In the genomic region with DNA sequence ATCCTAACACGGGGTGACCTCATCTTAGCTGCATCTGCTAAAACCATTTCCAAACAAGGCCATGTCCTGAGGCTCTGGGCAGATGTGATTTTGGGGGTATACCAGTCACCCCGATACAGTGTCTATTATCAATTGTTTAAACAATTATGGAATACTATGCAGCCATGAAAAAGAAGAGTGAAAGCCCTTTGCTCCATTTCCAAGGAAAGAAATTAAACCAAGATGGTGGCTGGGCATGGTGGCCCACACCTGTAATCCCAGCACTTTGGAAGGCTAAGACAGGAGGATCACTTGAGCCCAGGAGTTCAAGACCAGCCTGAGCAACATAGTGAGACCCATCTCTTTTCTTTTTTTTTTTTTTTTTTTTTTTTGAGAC, we compare ENCODE assay signal across 16 cellular contexts. TPM values are rescaled to one million over a fixed set of nuclear protein-coding genes. Genes with fewer than 3 reads are reported as not detected.
DNase-seq lines count a peak whose midpoint lies in the region; ATAC-seq, FAIRE-seq and TF ChIP-seq lines count a peak whose summit lies in the region.
"Had no signal": no experiment of that assay in that cellular context is flagged by ENCODE, and none has a peak within 500 bp of the region (broad histone marks: within the 10 kb centered on the region; RNA-seq: fewer than 3 reads in every experiment).

No MANE protein-coding gene starts in this region.

- no peak for TF ChIP-seq CTCF in A549 (IDR thresholded peaks at IDR 0.05)
- no peak for TF ChIP-seq CTCF in GM23338 (conservative IDR thresholded peaks at IDR 0.05; ENCODE audit: low read depth in 2 of 2)
- no peak for TF ChIP-seq CTCF in GM12878 (IDR thresholded peaks at IDR 0.05 in 2 of 3, conservative IDR thresholded peaks at IDR 0.05 in 1 of 3; ENCODE audit: control insufficient read depth in 2 of 3, extremely low read depth in 1 of 3, insufficient read depth in 1 of 3, low read depth in 3 of 3, low read length in 3 of 3)
- no peak for TF ChIP-seq CTCF in neural crest cell (conservative IDR thresholded peaks at IDR 0.05)

- no peak overlapping the region; the same call in 1 of the 2 replicates for H3K27ac Mint-ChIP-seq in GM23338
- H3K27ac Mint-ChIP-seq in neural crest cell (ENCODE audit: unreplicated experiment) = peak overlapping the region; percentile 78

- H3K79me2 ChIP-seq in GM23338 (replicated peaks; ENCODE audit: insufficient read depth) (no peaks in the 10 kb centered on the region), GM12878 (ENCODE audit: control insufficient read depth, insufficient read depth, low read length) (no peaks in the 10 kb centered on the region)

- H3K4me3 Mint-ChIP-seq in GM23338 (no peak overlapping the region; the same call in 2 of the 3 replicates), neural crest cell (no peak overlapping the region)
- H3K4me3 Mint-ChIP-seq: CD4-positive, alpha-beta memory T cell had no signal

- SMC1A ChIA-PET in GM12878 (lab: Charles Lee; ENCODE audit: uncharacterized antibody, unreplicated experiment) = no interaction called here

- H3K4me3 ChIP-seq in A549 = no peak overlapping the region
- H3K4me3 ChIP-seq in GM23338 = no peak overlapping the region
- H3K4me3 ChIP-seq in GM12878 = no peak overlapping the region
- H3K4me3 ChIP-seq in small intestine (ENCODE audit: low read depth in 1 of 2, low read length in 2 of 2) = no peak overlapping the region
- H3K4me3 ChIP-seq: SJSA1 had no signal

- H3K9me3 Mint-ChIP-seq in GM23338 (0 out of 3 replicates have a peak, but pooled peaks cover 3% of the 10 kb centered on the region), neural crest cell (no peaks in the 10 kb centered on the region)
- H3K9me3 Mint-ChIP-seq: CD4-positive, alpha-beta memory T cell had no signal

- no peak overlapping the region for H3K4me2 ChIP-seq in A549
- no peak overlapping the region for H3K4me2 ChIP-seq in GM23338
- H3K4me2 ChIP-seq in GM12878 (ENCODE audit: control insufficient read depth, insufficient read depth) = no peak overlapping the region

- peaks cover 20% of the 10 kb centered on the region for H3K27me3 Mint-ChIP-seq in GM23338 (ENCODE audit: insufficient read depth, low read depth, poor library complexity)
- H3K27me3 Mint-ChIP-seq in neural crest cell (ENCODE audit: low read depth) = no peaks in the 10 kb centered on the region
- H3K27me3 Mint-ChIP-seq: CD4-positive, alpha-beta memory T cell had no signal

- TF ChIP-seq POLR2A in A549 (IDR thresholded peaks at IDR 0.05; ENCODE audit: low read length) (no peak), GM12878 (IDR thresholded peaks at IDR 0.05; ENCODE audit: low read depth, low read length) (no peak)

- TSS peak; percentile 66 for BruUV-seq in GM12878 (replicated peaks; lab: Mats Ljungman, UMichigan)

- no peak for DNase-seq in A549 (ENCODE audit: low read depth in 1 of 2, low spot score in 1 of 2)
- DNase-seq in GM23338 (ENCODE audit: low spot score) = no peak
- DNase-seq in GM12878 (ENCODE audit: low read depth, low spot score) = no peak
- no peak for DNase-seq in neural crest cell (ENCODE audit: low read depth, low spot score)
- no peak for DNase-seq in AG08396 (ENCODE audit: low spot score)
- DNase-seq in HK-2 (ENCODE audit: unreplicated experiment) = no peak
- DNase-seq in small intestine = no peak
- DNase-seq: BE2C; CD4-positive, alpha-beta memory T cell; DND-41; MM.1S; NCI-H1092 treated with DMSO at 0.1 percent for 48 hours had no signal

- H3K36me3 ChIP-seq in GM23338 (ENCODE audit: insufficient read depth) (no peaks in the 10 kb centered on the region), GM12878 (ENCODE audit: control insufficient read depth in 2 of 2, insufficient read depth in 2 of 2, low read length in 1 of 2) (peaks cover 6 to 8% of the 10 kb centered on the region in 2 experiments), small intestine (ENCODE audit: control insufficient read depth in 2 of 2, insufficient read depth in 2 of 2, low read length in 2 of 2) (peaks cover 4 to 13% of the 10 kb centered on the region in 2 donors)

- TF ChIP-seq EP300 in A549 (IDR thresholded peaks at IDR 0.05) = no peak
- TF ChIP-seq EP300 in GM12878 (IDR thresholded peaks at IDR 0.05; ENCODE audit: borderline replicate concordance in 1 of 2, control insufficient read depth in 1 of 2, low read depth in 2 of 2, low read length in 2 of 2) = no peak

- H3K4me1 Mint-ChIP-seq in GM23338 (peaks cover 10% of the 10 kb centered on the region; the same call in 2 of the 3 replicates), neural crest cell (no peaks in the 10 kb centered on the region)
- H3K4me1 Mint-ChIP-seq: CD4-positive, alpha-beta memory T cell had no signal

- H3F3A ChIP-seq in GM23338 (replicated peaks; ENCODE audit: low read depth) = peaks cover 7% of the 10 kb centered on the region; the same call in 1 of the 2 replicates

- no peaks in the 10 kb centered on the region; the same call in 1 of the 2 replicates for H4K20me1 ChIP-seq in GM23338 (replicated peaks; ENCODE audit: insufficient read depth)
- no peaks in the 10 kb centered on the region for H4K20me1 ChIP-seq in GM12878 (ENCODE audit: control insufficient read depth, insufficient read depth)

- H3K9me3 ChIP-seq in A549 = no peaks in the 10 kb centered on the region
- H3K9me3 ChIP-seq in GM12878 (replicated peaks; ENCODE audit: control insufficient read depth, insufficient read depth, low read length) = no peaks in the 10 kb centered on the region
- no peaks in the 10 kb centered on the region for H3K9me3 ChIP-seq in small intestine (ENCODE audit: control insufficient read depth, low read depth)
- H3K9me3 ChIP-seq: BE2C, SJSA1 had no signal

- no peaks in the 10 kb centered on the region for H3K9me2 ChIP-seq in GM23338 (ENCODE audit: insufficient read depth)

- H3K9ac ChIP-seq in GM12878 (ENCODE audit: control insufficient read depth, insufficient read depth, low read length) = no peak overlapping the region

- H2AFZ ChIP-seq in GM23338 = no peak overlapping the region
- H2AFZ ChIP-seq in GM12878 (ENCODE audit: control insufficient read depth, low read depth, low read length) = no peak overlapping the region

- FAIRE-seq in A549 (lab: Jason Lieb, UNC) = no peak
- FAIRE-seq in GM12878 (lab: Jason Lieb, UNC) = no peak
- no peak for FAIRE-seq in small intestine (lab: Jason Lieb, UNC)
- FAIRE-seq: G401.6 had no signal

- RAD21 ChIA-PET in GM12878 (lab: Charles Lee; ENCODE audit: unreplicated experiment) = no interaction called here

- CTCF ChIA-PET in A549 (lab: Yijun Ruan, JAX) (interaction anchor here (0.6 to 2.8 kb wide), 3 partner anchors 17 to 81 kb away, joined by 3 to 11 read pairs (median 5); a partner anchor contains a TSS), GM12878 (lab: Yijun Ruan, JAX) (interaction anchor here (0.6 kb wide), 1 partner anchor 479 kb away, joined by 3 read pairs; no protein-coding TSS in a partner anchor)

- in situ Hi-C loops in GM12878 (cut with MboI) = no loop called here

- ATAC-seq in A549 = no peak
- no peak for ATAC-seq in GM23338
- no peak for ATAC-seq in GM12878
- no peak for ATAC-seq in GM18861 (IDR thresholded peaks at IDR 0.05; ENCODE audit: unreplicated experiment)

- H3K27me3 ChIP-seq in GM23338 (ENCODE audit: insufficient read depth) (no peaks in the 10 kb centered on the region), GM12878 (replicated peaks in 1 of 2; ENCODE audit: control insufficient read depth in 2 of 2, insufficient read depth in 2 of 2, low read length in 1 of 2) (no peaks in the 10 kb centered on the region), small intestine (ENCODE audit: control insufficient read depth in 2 of 2, insufficient read depth in 2 of 2, low read length in 2 of 2) (no peaks in the 10 kb centered on the region)
- H3K27me3 ChIP-seq: BE2C, SJSA1 had no signal

- H3K4me1 ChIP-seq in A549 (no peaks in the 10 kb centered on the region), GM23338 (ENCODE audit: insufficient read depth) (no peaks in the 10 kb centered on the region), GM12878 (ENCODE audit: control insufficient read depth, insufficient read depth, low read length) (no peaks in the 10 kb centered on the region), small intestine (ENCODE audit: control insufficient read depth in 2 of 2, insufficient read depth in 1 of 2, low read depth in 1 of 2, low read length in 1 of 2) (no peaks in the 10 kb centered on the region)
- H3K4me1 ChIP-seq: BE2C had no signal

- TF ChIP-seq RAD21 in A549 (conservative IDR thresholded peaks at IDR 0.05 in 1 of 2, IDR thresholded peaks at IDR 0.05 in 1 of 2) (no peak), GM12878 (IDR thresholded peaks at IDR 0.05; ENCODE audit: insufficient read depth, low read depth, low read length) (no peak)

- H3K27ac ChIP-seq in A549 = no peak overlapping the region
- no peak overlapping the region for H3K27ac ChIP-seq in GM23338 (ENCODE audit: low read depth)
- H3K27ac ChIP-seq in GM12878 (ENCODE audit: control insufficient read depth, insufficient read depth) = no peak overlapping the region
- no peak overlapping the region for H3K27ac ChIP-seq in small intestine (ENCODE audit: low read depth in 1 of 2, low read length in 1 of 2)
- H3K27ac ChIP-seq: SJSA1 had no signal

- WGBS in A549 (ENCODE audit: missing lambda C conversion rate) = 92% methylated on average over 2 of the region's 2 CpGs
- WGBS in GM12878 (ENCODE audit: insufficient coverage, insufficient replicate concordance, low lambda C conversion rate, missing lambda C conversion rate) = 100% methylated on average over 2 of the region's 2 CpGs
- 90 to 98% (median 92%) methylated on average over 2 of the region's 2 CpGs for WGBS in small intestine, 3 donors

- POLR2A ChIA-PET in A549 (lab: Yijun Ruan, JAX) (no interaction called here), GM12878 (lab: Charles Lee) (interaction anchor here (0.7 kb wide), 1 partner anchor 199 kb away, joined by 3 read pairs; no protein-coding TSS in a partner anchor)

- intact Hi-C loops in GM12878 (cut with micrococcal nuclease; ENCODE audit: unreplicated experiment) = no loop called here

- H3K36me3 Mint-ChIP-seq in GM23338 (ENCODE audit: low read depth) (peaks cover 19% of the 10 kb centered on the region), neural crest cell (ENCODE audit: low read depth) (no peaks in the 10 kb centered on the region)

RNA-seq across cellular contexts. Expression of a gene that starts 0.8 kb away (rescaled TPM):
- polyA plus RNA-seq in A549 (2011; rRNA removed) (not detected in 2 replicates), A549 (2017; fragmentation: RNase III; extraction: RNeasy Plus Mini Kit Qiagen cat#74134 plus additional on column Dnase treatment) (not detected in 3 replicates), GM23338 (2016; fragmentation: Nextera tagmentation; extraction: Ambion mirVana) (0.50 TPM in 1 of 2 replicates, not detected in the other), GM12878 (2011; rRNA removed) (0.18 TPM in 1 of 2 replicates, not detected in the other), GM12878 (2014; fragmentation: Illumina TruSeq; extraction: Trizol) (not detected in 2 replicates), GM12878 (2014; fragmentation: Nextera tagmentation; extraction: Ambion mirVana) (not detected), GM12878 (2014; rRNA removed) (0.69 and 1.1 TPM in 2 replicates), GM12878 (2016; fragmentation: Nextera tagmentation; extraction: Ambion mirVana) (under 1 TPM; 0.45 to 0.60 TPM), small intestine (1 to 10 TPM in 1 of 3 donors, under 1 TPM in 1, not detected in 1; 0.73 to 1.3 TPM)
- not detected in 2 replicates for polyA plus RNA-seq in A549 (2012; cell fraction: cytosol; rRNA removed)
- polyA plus RNA-seq in A549 (2012; cell fraction: nucleus; rRNA removed) = 0.17 and 0.24 TPM in 2 replicates
- not detected in 2 replicates for polyA minus RNA-seq in A549 (2011; rRNA and poly(A)+ RNA removed)
- not detected in 2 replicates for total RNA-seq in GM23338 (2014; rRNA removed; shearing (Covaris generic))
- total RNA-seq in GM12878 (2013; cell fraction: nucleolus; rRNA removed) = not detected in 2 replicates
- total RNA-seq in GM12878 (2014; rRNA removed) (not detected in 2 replicates), GM12878 (2014; rRNA removed; fragmentation: Illumina TruSeq; extraction: Trizol) (not detected in 2 replicates), GM12878 (2021) (1.7 and 2.6 TPM in 2 replicates), neural crest cell (1.1 and 2.0 TPM in 2 replicates)
- not detected for polyA plus RNA-seq in GM12878 (2011; ENCODE audit: low read depth)
- polyA plus RNA-seq in GM12878 (2011; cell fraction: cytosol; rRNA removed) = 0.10 and 0.25 TPM in 2 replicates
- polyA plus RNA-seq in GM12878 (2011; cell fraction: nucleus; rRNA removed) = 5.2 and 5.7 TPM in 2 replicates
- 0.62 and 1.1 TPM in 2 replicates for polyA plus RNA-seq in GM12878 (2012)
- not detected in 2 replicates for polyA minus RNA-seq in GM12878 (2011; rRNA and poly(A)+ RNA removed)
- polyA minus RNA-seq in GM12878 (2011; cell fraction: cytosol; rRNA and poly(A)+ RNA removed) = not detected in 2 replicates
- 0.77 TPM in 1 of 2 replicates, not detected in the other for polyA minus RNA-seq in GM12878 (2011; cell fraction: nucleus; rRNA and poly(A)+ RNA removed)
- total RNA-seq: H4 had no signal

RNA-seq across cellular contexts. Expression of a gene that starts 17.7 kb away (rescaled TPM):
- polyA plus RNA-seq in A549 (2011; rRNA removed) (52.5 and 54.9 TPM in 2 replicates), A549 (2017; fragmentation: RNase III; extraction: RNeasy Plus Mini Kit Qiagen cat#74134 plus additional on column Dnase treatment) (101 to 115 TPM (median 109 TPM) in 3 replicates), GM23338 (2016; fragmentation: Nextera tagmentation; extraction: Ambion mirVana) (35.3 and 36.1 TPM in 2 replicates), GM12878 (2011; rRNA removed) (8.4 and 18.2 TPM in 2 replicates), GM12878 (2014; fragmentation: Illumina TruSeq; extraction: Trizol) (6.6 and 13.8 TPM in 2 replicates), GM12878 (2014; fragmentation: Nextera tagmentation; extraction: Ambion mirVana) (1 to 10 TPM in 1 of 2 experiments, under 1 TPM in 1; 0.58 to 1.9 TPM), GM12878 (2014; rRNA removed) (53.8 and 71.4 TPM in 2 replicates), GM12878 (2016; fragmentation: Nextera tagmentation; extraction: Ambion mirVana) (10 to 100 TPM in 1 of 2 experiments, 1 to 10 TPM in 1; 7.3 to 25.0 TPM), small intestine (10 to 100 TPM; 10.3 to 52.4 (median 11.6) TPM)
- 123 and 172 TPM in 2 replicates for polyA plus RNA-seq in A549 (2012; cell fraction: cytosol; rRNA removed)
- 386 and 515 TPM in 2 replicates for polyA plus RNA-seq in A549 (2012; cell fraction: nucleus; rRNA removed)
- polyA minus RNA-seq in A549 (2011; rRNA and poly(A)+ RNA removed) = 45.4 and 59.7 TPM in 2 replicates
- total RNA-seq in GM23338 (2014; rRNA removed; shearing (Covaris generic)) = 75.5 and 91.1 TPM in 2 replicates
- 108 and 117 TPM in 2 replicates for total RNA-seq in GM12878 (2013; cell fraction: nucleolus; rRNA removed)
- total RNA-seq in GM12878 (2014; rRNA removed) (49.1 and 50.5 TPM in 2 replicates), GM12878 (2014; rRNA removed; fragmentation: Illumina TruSeq; extraction: Trizol) (14.2 and 15.3 TPM in 2 replicates), GM12878 (2021) (56.3 and 65.9 TPM in 2 replicates), neural crest cell (72.7 and 79.1 TPM in 2 replicates)
- polyA plus RNA-seq in GM12878 (2011; ENCODE audit: low read depth) = 6.7 TPM
- 24.8 and 37.2 TPM in 2 replicates for polyA plus RNA-seq in GM12878 (2011; cell fraction: cytosol; rRNA removed)
- 98.5 and 132 TPM in 2 replicates for polyA plus RNA-seq in GM12878 (2011; cell fraction: nucleus; rRNA removed)
- 28.8 and 29.4 TPM in 2 replicates for polyA plus RNA-seq in GM12878 (2012)
- polyA minus RNA-seq in GM12878 (2011; rRNA and poly(A)+ RNA removed) = 15.9 and 23.6 TPM in 2 replicates
- 25.9 and 34.3 TPM in 2 replicates for polyA minus RNA-seq in GM12878 (2011; cell fraction: cytosol; rRNA and poly(A)+ RNA removed)
- 17.0 and 35.6 TPM in 2 replicates for polyA minus RNA-seq in GM12878 (2011; cell fraction: nucleus; rRNA and poly(A)+ RNA removed)

RNA-seq across cellular contexts. Expression of a gene that starts 33.0 kb away (rescaled TPM):
- 19.6 and 24.2 TPM in 2 replicates for polyA plus RNA-seq in A549 (2011; rRNA removed)
- polyA plus RNA-seq in A549 (2012; cell fraction: cytosol; rRNA removed) = 46.4 and 58.3 TPM in 2 replicates
- 120 and 131 TPM in 2 replicates for polyA plus RNA-seq in A549 (2012; cell fraction: nucleus; rRNA removed)
- polyA plus RNA-seq in A549 (2017; fragmentation: RNase III; extraction: RNeasy Plus Mini Kit Qiagen cat#74134 plus additional on column Dnase treatment) = 40.0 to 47.1 TPM (median 46.6 TPM) in 3 replicates
- polyA minus RNA-seq in A549 (2011; rRNA and poly(A)+ RNA removed) = 6.6 and 8.4 TPM in 2 replicates
- 107 and 130 TPM in 2 replicates for total RNA-seq in GM23338 (2014; rRNA removed; shearing (Covaris generic))
- polyA plus RNA-seq in GM23338 (2016; fragmentation: Nextera tagmentation; extraction: Ambion mirVana) = 74.1 and 77.8 TPM in 2 replicates
- 16.4 and 20.5 TPM in 2 replicates for total RNA-seq in GM12878 (2013; cell fraction: nucleolus; rRNA removed)
- total RNA-seq in GM12878 (2014; rRNA removed) = 62.9 and 68.5 TPM in 2 replicates
- 21.8 and 22.5 TPM in 2 replicates for total RNA-seq in GM12878 (2014; rRNA removed; fragmentation: Illumina TruSeq; extraction: Trizol)
- 80.9 and 86.4 TPM in 2 replicates for total RNA-seq in GM12878 (2021)
- 20.6 TPM for polyA plus RNA-seq in GM12878 (2011; ENCODE audit: low read depth)
- 22.7 and 30.4 TPM in 2 replicates for polyA plus RNA-seq in GM12878 (2011; rRNA removed)
- polyA plus RNA-seq in GM12878 (2011; cell fraction: cytosol; rRNA removed) = 33.5 and 57.7 TPM in 2 replicates
- 106 and 137 TPM in 2 replicates for polyA plus RNA-seq in GM12878 (2011; cell fraction: nucleus; rRNA removed)
- polyA plus RNA-seq in GM12878 (2012) = 52.1 and 53.5 TPM in 2 replicates
- polyA plus RNA-seq in GM12878 (2014; fragmentation: Illumina TruSeq; extraction: Trizol) = 7.8 and 12.9 TPM in 2 replicates
- polyA plus RNA-seq in GM12878 (2014; fragmentation: Nextera tagmentation; extraction: Ambion mirVana) = 1 to 10 TPM in 1 of 2 experiments, under 1 TPM in 1; 0.37 to 1.8 TPM
- polyA plus RNA-seq in GM12878 (2014; rRNA removed) = 92.7 and 104 TPM in 2 replicates
- 10 to 100 TPM; 63.6 to 69.1 TPM for polyA plus RNA-seq in GM12878 (2016; fragmentation: Nextera tagmentation; extraction: Ambion mirVana)
- polyA minus RNA-seq in GM12878 (2011; rRNA and poly(A)+ RNA removed) = 4.9 and 10.6 TPM in 2 replicates
- 21.8 and 28.1 TPM in 2 replicates for polyA minus RNA-seq in GM12878 (2011; cell fraction: cytosol; rRNA and poly(A)+ RNA removed)
- polyA minus RNA-seq in GM12878 (2011; cell fraction: nucleus; rRNA and poly(A)+ RNA removed) = 8.1 and 14.1 TPM in 2 replicates
- 76.2 and 79.6 TPM in 2 replicates for total RNA-seq in neural crest cell
- 10 to 100 TPM; 70.4 to 82.1 (median 74.5) TPM for polyA plus RNA-seq in small intestine

RNA-seq across cellular contexts. Expression of a gene that starts 33.6 kb away (rescaled TPM):
- 13.9 and 14.4 TPM in 2 replicates for polyA plus RNA-seq in A549 (2011; rRNA removed)
- polyA plus RNA-seq in A549 (2012; cell fraction: cytosol; rRNA removed) = 30.1 and 34.7 TPM in 2 replicates
- 67.4 and 92.3 TPM in 2 replicates for polyA plus RNA-seq in A549 (2012; cell fraction: nucleus; rRNA removed)
- 15.5 to 19.1 TPM (median 18.1 TPM) in 3 replicates for polyA plus RNA-seq in A549 (2017; fragmentation: RNase III; extraction: RNeasy Plus Mini Kit Qiagen cat#74134 plus additional on column Dnase treatment)
- 13.8 and 22.6 TPM in 2 replicates for polyA minus RNA-seq in A549 (2011; rRNA and poly(A)+ RNA removed)
- 38.4 and 39.2 TPM in 2 replicates for total RNA-seq in GM23338 (2014; rRNA removed; shearing (Covaris generic))
- 12.9 and 16.1 TPM in 2 replicates for polyA plus RNA-seq in GM23338 (2016; fragmentation: Nextera tagmentation; extraction: Ambion mirVana)
- 36.7 and 46.1 TPM in 2 replicates for total RNA-seq in GM12878 (2013; cell fraction: nucleolus; rRNA removed)
- total RNA-seq in GM12878 (2014; rRNA removed) = 30.6 and 35.1 TPM in 2 replicates
- 9.6 and 12.3 TPM in 2 replicates for total RNA-seq in GM12878 (2014; rRNA removed; fragmentation: Illumina TruSeq; extraction: Trizol)
- 42.8 and 44.2 TPM in 2 replicates for total RNA-seq in GM12878 (2021)
- polyA plus RNA-seq in GM12878 (2011; ENCODE audit: low read depth) = 8.7 TPM
- 13.0 and 28.1 TPM in 2 replicates for polyA plus RNA-seq in GM12878 (2011; rRNA removed)
- polyA plus RNA-seq in GM12878 (2011; cell fraction: cytosol; rRNA removed) = 28.1 and 37.0 TPM in 2 replicates
- polyA plus RNA-seq in GM12878 (2011; cell fraction: nucleus; rRNA removed) = 131 and 138 TPM in 2 replicates
- 25.6 and 34.9 TPM in 2 replicates for polyA plus RNA-seq in GM12878 (2012)
- polyA plus RNA-seq in GM12878 (2014; fragmentation: Illumina TruSeq; extraction: Trizol) = 2.2 and 15.4 TPM in 2 replicates
- under 1 TPM; 0.11 to 0.55 TPM for polyA plus RNA-seq in GM12878 (2014; fragmentation: Nextera tagmentation; extraction: Ambion mirVana)
- polyA plus RNA-seq in GM12878 (2014; rRNA removed) = 30.8 and 46.7 TPM in 2 replicates
- polyA plus RNA-seq in GM12878 (2016; fragmentation: Nextera tagmentation; extraction: Ambion mirVana) = 10 to 100 TPM; 33.5 to 36.2 TPM
- polyA minus RNA-seq in GM12878 (2011; rRNA and poly(A)+ RNA removed) = 17.0 and 37.1 TPM in 2 replicates
- 20.7 and 28.9 TPM in 2 replicates for polyA minus RNA-seq in GM12878 (2011; cell fraction: cytosol; rRNA and poly(A)+ RNA removed)
- polyA minus RNA-seq in GM12878 (2011; cell fraction: nucleus; rRNA and poly(A)+ RNA removed) = 23.3 and 26.6 TPM in 2 replicates
- 63.2 and 67.8 TPM in 2 replicates for total RNA-seq in neural crest cell
- polyA plus RNA-seq in small intestine = 10 to 100 TPM; 29.5 to 33.1 (median 32.1) TPM

RNA-seq across cellular contexts. Expression of a gene that starts 39.3 kb away (rescaled TPM):
- polyA plus RNA-seq in A549 (2011; rRNA removed) (3.3 and 4.6 TPM in 2 replicates), A549 (2017; fragmentation: RNase III; extraction: RNeasy Plus Mini Kit Qiagen cat#74134 plus additional on column Dnase treatment) (12.1 to 14.2 TPM (median 13.3 TPM) in 3 replicates), GM23338 (2016; fragmentation: Nextera tagmentation; extraction: Ambion mirVana) (19.0 TPM in 2 replicates), GM12878 (2011; rRNA removed) (1.8 and 4.0 TPM in 2 replicates), GM12878 (2014; fragmentation: Illumina TruSeq; extraction: Trizol) (0.22 and 0.48 TPM in 2 replicates), GM12878 (2014; fragmentation: Nextera tagmentation; extraction: Ambion mirVana) (under 1 TPM; 0.11 to 0.38 TPM), GM12878 (2014; rRNA removed) (19.7 and 24.6 TPM in 2 replicates), GM12878 (2016; fragmentation: Nextera tagmentation; extraction: Ambion mirVana) (10 to 100 TPM; 23.5 to 28.6 TPM), small intestine (10 to 100 TPM in 1 of 3 donors, 1 to 10 TPM in 2; 5.4 to 18.4 (median 6.2) TPM)
- 14.9 and 17.8 TPM in 2 replicates for polyA plus RNA-seq in A549 (2012; cell fraction: cytosol; rRNA removed)
- 19.2 and 29.3 TPM in 2 replicates for polyA plus RNA-seq in A549 (2012; cell fraction: nucleus; rRNA removed)
- polyA minus RNA-seq in A549 (2011; rRNA and poly(A)+ RNA removed) = 1.1 and 2.2 TPM in 2 replicates
- total RNA-seq in GM23338 (2014; rRNA removed; shearing (Covaris generic)) = 34.1 and 34.7 TPM in 2 replicates
- total RNA-seq in GM12878 (2013; cell fraction: nucleolus; rRNA removed) = 3.1 and 3.9 TPM in 2 replicates
- total RNA-seq in GM12878 (2014; rRNA removed) (20.2 and 25.4 TPM in 2 replicates), GM12878 (2014; rRNA removed; fragmentation: Illumina TruSeq; extraction: Trizol) (2.6 and 3.0 TPM in 2 replicates), GM12878 (2021) (17.7 and 19.3 TPM in 2 replicates), neural crest cell (12.0 and 12.8 TPM in 2 replicates)
- 2.6 TPM for polyA plus RNA-seq in GM12878 (2011; ENCODE audit: low read depth)
- 6.4 and 14.7 TPM in 2 replicates for polyA plus RNA-seq in GM12878 (2011; cell fraction: cytosol; rRNA removed)
- polyA plus RNA-seq in GM12878 (2011; cell fraction: nucleus; rRNA removed) = 6.1 and 11.3 TPM in 2 replicates
- 10.7 and 13.5 TPM in 2 replicates for polyA plus RNA-seq in GM12878 (2012)
- 1.2 and 4.4 TPM in 2 replicates for polyA minus RNA-seq in GM12878 (2011; rRNA and poly(A)+ RNA removed)
- 4.1 and 5.2 TPM in 2 replicates for polyA minus RNA-seq in GM12878 (2011; cell fraction: cytosol; rRNA and poly(A)+ RNA removed)
- 2.8 and 4.8 TPM in 2 replicates for polyA minus RNA-seq in GM12878 (2011; cell fraction: nucleus; rRNA and poly(A)+ RNA removed)
